In genomic region chr2:187847245-187848208, GRCh38 we compare ENCODE assay signal across 36 cellular contexts.
"Had no signal": no experiment of that assay in that cellular context is flagged by ENCODE, and none has a peak within 500 bp of the region (broad histone marks: within the 10 kb centered on the region; RNA-seq: fewer than 3 reads in every experiment).

No MANE protein-coding gene starts in this region.

- ATAC-seq: activated CD4-positive, alpha-beta T cell treated with anti-CD3 and anti-CD28 coated beads for 36 hours; activated CD4-positive, CD25-positive, alpha-beta regulatory T cell treated with anti-CD3 and anti-CD28 coated beads, Interleukin-2, amount 50 U/mL, for 24 hours; activated naive CD4-positive, alpha-beta T cell treated with anti-CD3 and anti-CD28 coated beads, Interleukin-2, amount 50 U/mL, for 72 hours; activated T-cell treated with anti-CD3 and anti-CD28 coated beads, Interleukin-2, amount 50 U/mL, for 4 hours; WTC11 had no signal

- H3K36me3 ChIP-seq: adrenal gland, Peyer's patch, SJSA1 had no signal

- H3K4me2 ChIP-seq: SK-N-SH had no signal

- H3K4me3 ChIP-seq: adrenal gland, Peyer's patch, SJSA1 had no signal

- H3K27ac ChIP-seq: adrenal gland, Peyer's patch, SJSA1 had no signal

- H3K9me3 Mint-ChIP-seq: activated CD4-positive, alpha-beta T cell treated with anti-CD3 and anti-CD28 coated beads, Interleukin-2, amount 10 ng/mL, durations not matched to agents 7 days and 5 days; activated naive CD4-positive, alpha-beta T cell treated with anti-CD3 and anti-CD28 coated beads for 36 hours; activated T-cell treated with anti-CD3 and anti-CD28 coated beads, Interleukin-2, amount 50 U/mL, for 4 hours; activated T-helper 1 cell treated with anti-CD3 and anti-CD28 coated beads, Interleukin-12 subunit alpha, Interleukin-12 subunit beta, Interleukin-2, Interleukin-4 antibody, amounts not matched to agents 30 ng/mL and 10 ng/mL and 1 ng/mL, durations not matched to agents 14 hours and 24 hours and 36 hours; T-helper 1 cell treated with Interleukin-12 subunit alpha and Interleukin-12 subunit beta and Interleukin-4 antibody, amounts not matched to agents 30 μg/mL and 1 μg/mL, for 36 hours; T-helper 2 cell treated with Interferon-gamma antibody and Interleukin-4, amounts not matched to agents 5 μg/mL and 100 μg/mL, for 36 hours had no signal

- H3K4me1 Mint-ChIP-seq: activated CD4-positive, alpha-beta T cell treated with anti-CD3 and anti-CD28 coated beads for 36 hours; activated CD4-positive, alpha-beta T cell treated with anti-CD3 and anti-CD28 coated beads, Interleukin-2, amount 10 ng/mL, durations not matched to agents 7 days and 5 days had no signal

- FAIRE-seq: astrocyte, bronchial epithelial cell, TTC549 had no signal

- H3K9ac ChIP-seq: SK-N-SH had no signal

- H3K4me3 Mint-ChIP-seq: activated CD4-positive, alpha-beta T cell treated with anti-CD3 and anti-CD28 coated beads for 36 hours; activated CD4-positive, alpha-beta T cell treated with anti-CD3 and anti-CD28 coated beads, Interleukin-2, amount 10 ng/mL, durations not matched to agents 7 days and 5 days; activated naive CD4-positive, alpha-beta T cell treated with anti-CD3 and anti-CD28 coated beads for 36 hours; activated T-cell treated with anti-CD3 and anti-CD28 coated beads, Interleukin-2, amount 50 U/mL, for 4 hours; activated T-helper 1 cell treated with anti-CD3 and anti-CD28 coated beads, Interleukin-12 subunit alpha, Interleukin-12 subunit beta, Interleukin-2, Interleukin-4 antibody, amounts not matched to agents 30 ng/mL and 10 ng/mL and 1 ng/mL, durations not matched to agents 14 hours and 24 hours and 36 hours; brain; T-helper 1 cell treated with Interleukin-12 subunit alpha and Interleukin-12 subunit beta and Interleukin-4 antibody, amounts not matched to agents 30 μg/mL and 1 μg/mL, for 36 hours; T-helper 2 cell treated with Interferon-gamma antibody and Interleukin-4, amounts not matched to agents 5 μg/mL and 100 μg/mL, for 36 hours; WTC11 had no signal

- H3K27ac Mint-ChIP-seq: activated CD4-positive, alpha-beta T cell treated with anti-CD3 and anti-CD28 coated beads for 36 hours; activated CD4-positive, alpha-beta T cell treated with anti-CD3 and anti-CD28 coated beads, Interleukin-2, amount 10 ng/mL, durations not matched to agents 7 days and 5 days; activated naive CD4-positive, alpha-beta T cell treated with anti-CD3 and anti-CD28 coated beads for 36 hours; activated naive CD4-positive, alpha-beta T cell treated with anti-CD3 and anti-CD28 coated beads, Interleukin-2, amount 50 U/mL, for 72 hours; activated T-helper 1 cell treated with anti-CD3 and anti-CD28 coated beads, Interleukin-12 subunit alpha, Interleukin-12 subunit beta, Interleukin-2, Interleukin-4 antibody, amounts not matched to agents 30 ng/mL and 10 ng/mL and 1 ng/mL, durations not matched to agents 14 hours and 24 hours and 36 hours; brain; T-helper 1 cell treated with Interleukin-12 subunit alpha and Interleukin-12 subunit beta and Interleukin-4 antibody, amounts not matched to agents 30 μg/mL and 1 μg/mL, for 36 hours; T-helper 2 cell treated with Interferon-gamma antibody and Interleukin-4, amounts not matched to agents 5 μg/mL and 100 μg/mL, for 36 hours; WTC11 had no signal

- H3K4me1 ChIP-seq: adrenal gland, Peyer's patch, SJSA1 had no signal

- H3K27me3 ChIP-seq: adrenal gland, Peyer's patch, SJSA1 had no signal

- DNase-seq: activated CD4-positive, alpha-beta T cell treated with anti-CD3 and anti-CD28 coated beads for 36 hours; activated CD4-positive, alpha-beta T cell treated with anti-CD3 and anti-CD28 coated beads, Interleukin-2, amount 10 ng/mL, durations not matched to agents 7 days and 5 days; activated CD4-positive, alpha-beta T cell treated with anti-CD3 and anti-CD28 coated beads, Interleukin-2, amount 50 U/mL, for 48 hours; activated CD8-positive, alpha-beta memory T cell treated with anti-CD3 and anti-CD28 coated beads, Interleukin-2, amount 50 U/mL, for 4 hours; activated gamma-delta T cell treated with Interleukin-2 at 50 U/mL for 16 hours; activated naive CD4-positive, alpha-beta T cell treated with anti-CD3 and anti-CD28 coated beads for 36 hours; activated T-cell treated with anti-CD3 and anti-CD28 coated beads for 4 hours; activated T-cell treated with anti-CD3 and anti-CD28 coated beads, Interleukin-2, amount 50 U/mL, for 4 hours; adrenal gland; caudate nucleus; Kasumi-1; KG1; NCI-H1092 treated with DMSO at 0.1 percent for 48 hours; NCI-H1417 treated with DMSO at 0.1 percent for 48 hours; NCI-H187 treated with DMSO at 0.1 percent for 48 hours; NCI-H2081; NCI-H2171 treated with DMSO at 0.1 percent for 48 hours; NCI-H2227 treated with DMSO at 0.1 percent for 48 hours; NCI-H446; NCI-H510A treated with DMSO at 0.1 percent for 48 hours; NCI-H69; RPMI8226; SHP77 treated with DMSO at 0.1 percent for 48 hours; SK-N-SH had no signal

- H3K27me3 Mint-ChIP-seq: activated CD4-positive, alpha-beta T cell treated with anti-CD3 and anti-CD28 coated beads for 36 hours; activated CD4-positive, alpha-beta T cell treated with anti-CD3 and anti-CD28 coated beads, Interleukin-2, amount 10 ng/mL, durations not matched to agents 7 days and 5 days had no signal

- H3K36me3 Mint-ChIP-seq: activated naive CD4-positive, alpha-beta T cell treated with anti-CD3 and anti-CD28 coated beads, Interleukin-2, amount 50 U/mL, for 72 hours; brain; WTC11 had no signal

- H3K9me3 ChIP-seq: adrenal gland, Peyer's patch, SJSA1, SK-N-SH had no signal
